ENCODE assay signal across 8 cellular contexts in genomic region chr2:172555272-172555521, GRCh38. TPM values are rescaled to one million over a fixed set of nuclear protein-coding genes. Genes with fewer than 3 reads are reported as not detected.
DNase-seq lines count a peak whose midpoint lies in the region; ATAC-seq and TF ChIP-seq lines count a peak whose summit lies in the region.

No MANE protein-coding gene starts in this region.

- no peaks in the 10 kb centered on the region for H3K27me3 Mint-ChIP-seq in CD4-positive, alpha-beta T cell

- H3K9me3 ChIP-seq in CD4-positive, alpha-beta T cell (ENCODE audit: control insufficient read depth, low read length) = no peaks in the 10 kb centered on the region
- H3K9me3 ChIP-seq in ascending aorta = no peaks in the 10 kb centered on the region
- no peaks in the 10 kb centered on the region for H3K9me3 ChIP-seq in mesenchymal stem cell (ENCODE audit: control insufficient read depth, low read length)

- no peaks in the 10 kb centered on the region for H3K9me3 Mint-ChIP-seq in CD4-positive, alpha-beta T cell

- H3K4me3 Mint-ChIP-seq in CD4-positive, alpha-beta T cell = peak overlapping the region; percentile 97

- TF ChIP-seq CTCF in CD4-positive, alpha-beta T cell (IDR thresholded peaks at IDR 0.05) = no peak
- no peak for TF ChIP-seq CTCF in ascending aorta (IDR thresholded peaks at IDR 0.05)

- H3K4ac ChIP-seq in mesenchymal stem cell (ENCODE audit: low read depth in 1 of 2, low read length in 2 of 2) = peak overlapping the region in 1 of 2 experiments; percentile 27

- H3K36me3 Mint-ChIP-seq in CD4-positive, alpha-beta T cell (ENCODE audit: low read depth) = peaks cover 28% of the 10 kb centered on the region

- CTCF ChIA-PET in CD4-positive, alpha-beta T cell (lab: Charles Lee) = interaction anchor here (0.5 to 1.2 kb wide), 3 partner anchors 30 to 1626 kb away, joined by 3 read pairs; partner anchors contain the start of genes GORASP2 and SLC25A12

- peak overlapping the region; percentile 94 for H3K9ac ChIP-seq in mesenchymal stem cell (ENCODE audit: low read length)

- H3K18ac ChIP-seq in mesenchymal stem cell (ENCODE audit: low read depth in 1 of 2, low read length in 2 of 2) = peak overlapping the region; percentile 82 to 95

- H3K36me3 ChIP-seq in ascending aorta (no peaks in the 10 kb centered on the region), mesenchymal stem cell (ENCODE audit: control insufficient read depth in 1 of 2, insufficient read depth in 2 of 2, low read depth in 1 of 2, low read length in 2 of 2) (peaks cover under 1 to 5% of the 10 kb centered on the region in 2 experiments)

- H3K79me1 ChIP-seq in mesenchymal stem cell (replicated peaks; ENCODE audit: low read length, poor library complexity, severe bottlenecking) = peaks cover 7% of the 10 kb centered on the region

- no peak for ATAC-seq in CD4-positive, alpha-beta T cell (ENCODE audit: poor library complexity)
- peak; percentile 17 for ATAC-seq in HG02943 (IDR thresholded peaks at IDR 0.05; ENCODE audit: low read depth, unreplicated experiment)
- ATAC-seq in sciatic nerve = no peak

- H2AK5ac ChIP-seq in mesenchymal stem cell (ENCODE audit: low read length, severe bottlenecking) = no peak overlapping the region

- H2BK15ac ChIP-seq in mesenchymal stem cell (ENCODE audit: low read depth, poor library complexity, severe bottlenecking) = no peak overlapping the region

- H3K27ac ChIP-seq in CD4-positive, alpha-beta T cell (ENCODE audit: low read depth, low read length) = peak overlapping the region; percentile 68
- H3K27ac ChIP-seq in ascending aorta (peak overlapping the region; percentile 93 to 95), mesenchymal stem cell (ENCODE audit: low read length, poor library complexity, severe bottlenecking) (no peak overlapping the region)

- peak overlapping the region; percentile 95 for H4K8ac ChIP-seq in mesenchymal stem cell (ENCODE audit: low read length)

- no peak overlapping the region for H3K14ac ChIP-seq in mesenchymal stem cell (ENCODE audit: low read length in 2 of 2)

- peak overlapping the region; percentile 1 for H2BK120ac ChIP-seq in mesenchymal stem cell (ENCODE audit: low read depth, low read length)

- peak overlapping the region; percentile 69 for H3K4me2 ChIP-seq in mesenchymal stem cell (ENCODE audit: low read length, poor library complexity, severe bottlenecking)

- peak overlapping the region; percentile 77 for H4K91ac ChIP-seq in mesenchymal stem cell (ENCODE audit: low read length)

- 22% methylated on average over 8 of the region's 8 CpGs for WGBS in mesenchymal stem cell

- H2BK12ac ChIP-seq in mesenchymal stem cell (ENCODE audit: low read length in 2 of 2) = peak overlapping the region in 1 of 2 experiments; percentile 69

- no peak overlapping the region for H2BK5ac ChIP-seq in mesenchymal stem cell (ENCODE audit: low read depth, low read length, poor library complexity, severe bottlenecking)

- H2AFZ ChIP-seq in mesenchymal stem cell (ENCODE audit: low read depth, low read length) = peak overlapping the region; percentile 14

- H3K4me1 Mint-ChIP-seq in CD4-positive, alpha-beta T cell (ENCODE audit: low read depth) = peaks cover 64% of the 10 kb centered on the region

- DNase-seq in CD4-positive, alpha-beta T cell = no peak
- DNase-seq in ascending aorta (ENCODE audit: low spot score in 2 of 2) = no peak
- DNase-seq in mesenchymal stem cell = no peak
- no peak for DNase-seq in HPDE6-E6E7 (ENCODE audit: extremely low spot score)
- DNase-seq in GDM1 (lab: John Stamatoyannopoulos, UW) = no peak
- no peak for DNase-seq in sciatic nerve (ENCODE audit: low spot score)
- no peak for DNase-seq in epidermal melanocyte (ENCODE audit: insufficient read length, low spot score)

- peaks cover 0 to 10% of the 10 kb centered on the region in 2 donors for H3K4me1 ChIP-seq in ascending aorta
- peaks cover 4% of the 10 kb centered on the region for H3K4me1 ChIP-seq in mesenchymal stem cell (ENCODE audit: control insufficient read depth, insufficient read depth, low read depth, low read length)

- H3K4me3 ChIP-seq in ascending aorta (peak overlapping the region; percentile 96 to 97), mesenchymal stem cell (ENCODE audit: insufficient read depth in 1 of 2, low read depth in 1 of 2, low read length in 2 of 2) (peak overlapping the region; percentile 97 to 98)

- H3K23ac ChIP-seq in mesenchymal stem cell (ENCODE audit: low read length in 2 of 2) = no peak overlapping the region

- no peaks in the 10 kb centered on the region for H3K27me3 ChIP-seq in CD4-positive, alpha-beta T cell (ENCODE audit: control insufficient read depth, insufficient read depth, low read length)
- H3K27me3 ChIP-seq in ascending aorta = no peaks in the 10 kb centered on the region
- no peaks in the 10 kb centered on the region for H3K27me3 ChIP-seq in mesenchymal stem cell (ENCODE audit: control insufficient read depth in 1 of 2, insufficient read depth in 1 of 2, low read length in 2 of 2)

- H3K27ac Mint-ChIP-seq in CD4-positive, alpha-beta T cell = peak overlapping the region; percentile 92

- POLR2A ChIA-PET in CD4-positive, alpha-beta T cell (lab: Charles Lee) = interaction anchor here (0.7 to 4.4 kb wide), 11 partner anchors 20 to 1626 kb away, joined by 3 to 54 read pairs (median 4); partner anchors contain the start of genes GORASP2 and HAT1

- intact Hi-C loops in CD4-positive, alpha-beta T cell (cut with DNase I, micrococcal nuclease) = loop anchor here in 1 of 2 experiments (2.0 to 10.0 kb wide), 8 partner anchors 62 to 1700 kb away; partner anchors contain the start of genes DCAF17, DYNC1I2, GORASP2 and HAT1
- intact Hi-C loops in ascending aorta (cut with DNase I) (loop anchor here (2.0 to 10.0 kb wide), 7 partner anchors 460 to 1690 kb away; partner anchors contain the start of genes DCAF17, DYNC1I2, GORASP2 and METTL8), sciatic nerve (cut with DNase I) (no loop called here)

RNA-seq across cellular contexts. Expression of gene PDK1, which starts 0.7 kb away (rescaled TPM):
- total RNA-seq in CD4-positive, alpha-beta T cell = 10 to 100 TPM; 30.0 to 31.1 TPM
- total RNA-seq in ascending aorta (24.2 TPM), sciatic nerve (18.9 TPM)
- polyA plus RNA-seq in mesenchymal stem cell (2013, experiment 1 of 2) = 5.6 TPM
- polyA plus RNA-seq in mesenchymal stem cell (2013, experiment 2 of 2) = 6.0 TPM
